17 cellular contexts compared by ENCODE assay signal in the genomic region with DNA sequence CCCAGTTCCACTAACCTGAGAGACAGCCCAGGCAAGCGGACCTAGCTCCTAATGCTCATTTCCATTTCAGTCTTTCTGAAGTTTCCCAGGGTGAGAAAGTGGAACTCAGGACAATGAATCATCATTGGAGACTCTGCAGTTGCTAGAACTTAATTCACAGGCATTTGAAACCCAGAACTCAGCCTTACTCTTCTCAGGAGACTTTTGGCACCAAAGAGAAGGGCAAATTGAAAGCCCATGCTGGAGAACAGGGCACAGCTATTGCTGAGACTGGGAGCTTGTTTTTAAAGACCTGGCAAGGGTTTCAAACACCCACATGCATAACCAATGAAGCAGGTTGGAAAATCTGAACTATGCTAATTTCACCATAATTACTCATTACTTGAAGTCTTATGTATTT. TPM values are rescaled to one million over a fixed set of nuclear protein-coding genes. Genes with fewer than 3 reads are reported as not detected.
DNase-seq lines count a peak whose midpoint lies in the region; ATAC-seq lines count a peak whose summit lies in the region.
"Had no signal": no experiment of that assay in that cellular context is flagged by ENCODE, and none has a peak within 500 bp of the region (broad histone marks: within the 10 kb centered on the region; RNA-seq: fewer than 3 reads in every experiment).

No MANE protein-coding gene starts in this region.

- H3K9me3 Mint-ChIP-seq in activated CD8-positive, alpha-beta memory T cell treated with anti-CD3 and anti-CD28 coated beads, Interleukin-2, amount 10 ng/mL, durations not matched to agents 7 days and 5 days (ENCODE audit: low read depth): peaks cover 20% of the 10 kb centered on the region
- peaks cover 10% of the 10 kb centered on the region in 2 donors for H3K9me3 Mint-ChIP-seq in stimulated activated naive B cell treated with anti-CD40 and anti-IgM and Interleukin-4, amounts not matched to agents 10 μg/mL and 1 μg/mL and 100 μg/mL, for 72 hours

- peaks cover 32% of the 10 kb centered on the region for H3K36me3 Mint-ChIP-seq in activated CD8-positive, alpha-beta memory T cell treated with anti-CD3 and anti-CD28 coated beads, Interleukin-2, amount 10 ng/mL, durations not matched to agents 7 days and 5 days
- H3K36me3 Mint-ChIP-seq in stimulated activated naive B cell treated with anti-CD40 and anti-IgM and Interleukin-4, amounts not matched to agents 10 μg/mL and 1 μg/mL and 100 μg/mL, for 72 hours: peaks cover 5 to 15% of the 10 kb centered on the region in 2 donors

- no peak overlapping the region for H3K27ac Mint-ChIP-seq in activated CD8-positive, alpha-beta memory T cell treated with anti-CD3 and anti-CD28 coated beads, Interleukin-2, amount 10 ng/mL, durations not matched to agents 7 days and 5 days
- no peak overlapping the region for H3K27ac Mint-ChIP-seq in stimulated activated naive B cell treated with anti-CD40 and anti-IgM and Interleukin-4, amounts not matched to agents 10 μg/mL and 1 μg/mL and 100 μg/mL, for 72 hours

- no peak overlapping the region for H3K4me3 Mint-ChIP-seq in activated CD8-positive, alpha-beta memory T cell treated with anti-CD3 and anti-CD28 coated beads, Interleukin-2, amount 10 ng/mL, durations not matched to agents 7 days and 5 days
- H3K4me3 Mint-ChIP-seq in stimulated activated naive B cell treated with anti-CD40 and anti-IgM and Interleukin-4, amounts not matched to agents 10 μg/mL and 1 μg/mL and 100 μg/mL, for 72 hours: no peak overlapping the region

- CTCF ChIA-PET in activated CD8-positive, alpha-beta memory T cell treated with anti-CD3 and anti-CD28 coated beads, Interleukin-2, amount 10 ng/mL, durations not matched to agents 7 days and 5 days (lab: Charles Lee): interaction anchor here (0.7 to 1.3 kb wide), 5 partner anchors 10 to 217 kb away, joined by 3 to 5 read pairs (median 4); no protein-coding TSS in a partner anchor

- H3K27me3 Mint-ChIP-seq in activated CD8-positive, alpha-beta memory T cell treated with anti-CD3 and anti-CD28 coated beads, Interleukin-2, amount 10 ng/mL, durations not matched to agents 7 days and 5 days: no peaks in the 10 kb centered on the region
- H3K27me3 Mint-ChIP-seq in stimulated activated naive B cell treated with anti-CD40 and anti-IgM and Interleukin-4, amounts not matched to agents 10 μg/mL and 1 μg/mL and 100 μg/mL, for 72 hours: peaks cover 0 to 6% of the 10 kb centered on the region in 2 donors

- DNase-seq in activated CD8-positive, alpha-beta memory T cell treated with anti-CD3 and anti-CD28 coated beads, Interleukin-2, amount 10 ng/mL, durations not matched to agents 7 days and 5 days: no peak
- DNase-seq in activated CD8-positive, alpha-beta memory T cell treated with anti-CD3 and anti-CD28 coated beads, Interleukin-2, amount 50 U/mL, for 4 hours: no peak
- DNase-seq in M059J (ENCODE audit: low read depth) (peak; percentile 14), cerebellar cortex (ENCODE audit: low spot score) (peak; percentile 3)
- DNase-seq in stimulated activated naive B cell treated with anti-CD40 and anti-IgM and Interleukin-4, amounts not matched to agents 10 μg/mL and 1 μg/mL and 100 μg/mL, for 72 hours: no peak
- DNase-seq: Caco-2; effector memory CD4-positive, alpha-beta T cell; NCI-H1092 treated with DMSO at 0.1 percent for 48 hours; NCI-H774; ovary; stomach; SW 1271; WERI-Rb-1 had no signal

- H3K4me1 Mint-ChIP-seq in activated CD8-positive, alpha-beta memory T cell treated with anti-CD3 and anti-CD28 coated beads, Interleukin-2, amount 10 ng/mL, durations not matched to agents 7 days and 5 days: peaks cover 21% of the 10 kb centered on the region
- peaks cover 5 to 33% of the 10 kb centered on the region in 2 donors for H3K4me1 Mint-ChIP-seq in stimulated activated naive B cell treated with anti-CD40 and anti-IgM and Interleukin-4, amounts not matched to agents 10 μg/mL and 1 μg/mL and 100 μg/mL, for 72 hours

- peak; percentile 12 for ATAC-seq in activated CD8-positive, alpha-beta memory T cell treated with anti-CD3 and anti-CD28 coated beads, Interleukin-2, amount 10 ng/mL, durations not matched to agents 7 days and 5 days
- ATAC-seq in stimulated activated naive B cell treated with anti-CD40 and anti-IgM and Interleukin-4, amounts not matched to agents 10 μg/mL and 1 μg/mL and 100 μg/mL, for 72 hours (replicated peaks): peak; percentile 64 to 82
- ATAC-seq in HG03175 (IDR thresholded peaks at IDR 0.05; ENCODE audit: unreplicated experiment) (no peak), HG03159 (IDR thresholded peaks at IDR 0.05; ENCODE audit: unreplicated experiment) (no peak), HG02852 (IDR thresholded peaks at IDR 0.05; ENCODE audit: unreplicated experiment) (no peak)

RNA-seq across cellular contexts. Expression of gene BST1, which starts 36.0 kb away (rescaled TPM):
- under 1 TPM; 0.40 to 0.70 TPM for total RNA-seq in activated CD8-positive, alpha-beta memory T cell treated with anti-CD3 and anti-CD28 coated beads, Interleukin-2, amount 10 ng/mL, durations not matched to agents 7 days and 5 days
- total RNA-seq in M059J (2014; rRNA removed; shearing (Covaris generic)): 3.0 and 8.6 TPM in 2 replicates

RNA-seq across cellular contexts. Expression of gene CD38, which starts 39.3 kb away (rescaled TPM):
- total RNA-seq in activated CD8-positive, alpha-beta memory T cell treated with anti-CD3 and anti-CD28 coated beads, Interleukin-2, amount 10 ng/mL, durations not matched to agents 7 days and 5 days: 100 to 1,000 TPM; 151 to 179 TPM
- 0.44 and 0.99 TPM in 2 replicates for total RNA-seq in M059J (2014; rRNA removed; shearing (Covaris generic))
- total RNA-seq: bronchial epithelial cell, Caco-2 had no signal

RNA-seq across cellular contexts. Expression of gene FAM200B, which starts 57.2 kb away (rescaled TPM):
- total RNA-seq in activated CD8-positive, alpha-beta memory T cell treated with anti-CD3 and anti-CD28 coated beads, Interleukin-2, amount 10 ng/mL, durations not matched to agents 7 days and 5 days: 10 to 100 TPM in 1 of 2 experiments, 1 to 10 TPM in 1; 9.7 to 14.0 TPM
- 55.4 and 76.3 TPM in 2 replicates for total RNA-seq in M059J (2014; rRNA removed; shearing (Covaris generic))

Comparison
In these comparisons a context has a peak if more than half of its experiments do, and no peak if none do; other contexts are left out.
1. ATAC-seq: peak in activated CD8-positive, alpha-beta memory T cell treated with anti-CD3 and anti-CD28 coated beads, Interleukin-2, amount 10 ng/mL, durations not matched to agents 7 days and 5 days (single experiment) and stimulated activated naive B cell treated with anti-CD40 and anti-IgM and Interleukin-4, amounts not matched to agents 10 μg/mL and 1 μg/mL and 100 μg/mL, for 72 hours (2 of 2); none in HG03175 (single experiment), HG03159 (single experiment) and HG02852 (single experiment).
2. DNase-seq: peak in M059J (single experiment) and cerebellar cortex (single experiment); none in activated CD8-positive, alpha-beta memory T cell treated with anti-CD3 and anti-CD28 coated beads, Interleukin-2, amount 10 ng/mL, durations not matched to agents 7 days and 5 days (single experiment), activated CD8-positive, alpha-beta memory T cell treated with anti-CD3 and anti-CD28 coated beads, Interleukin-2, amount 50 U/mL, for 4 hours (single experiment) and stimulated activated naive B cell treated with anti-CD40 and anti-IgM and Interleukin-4, amounts not matched to agents 10 μg/mL and 1 μg/mL and 100 μg/mL, for 72 hours (single experiment).
3. RNA of gene CD38, which starts 39.3 kb away (total RNA-seq): 151 to 179 TPM in activated CD8-positive, alpha-beta memory T cell treated with anti-CD3 and anti-CD28 coated beads, Interleukin-2, amount 10 ng/mL, durations not matched to agents 7 days and 5 days; 0.44 to 0.99 TPM in M059J; every median in the first group is over 10 times any median in the second.